Comparison of ENCODE assay signal across 10 cellular contexts in genomic region chr7:45978731-45979211, GRCh38. TPM values are rescaled to one million over a fixed set of nuclear protein-coding genes. Genes with fewer than 3 reads are reported as not detected.
A peak's percentile ranks its signal among the peaks of the same experiment; 100 is the strongest.
DNase-seq lines count a peak whose midpoint lies in the region; ATAC-seq and TF ChIP-seq lines count a peak whose summit lies in the region.
"Had no signal": no experiment of that assay in that cellular context is flagged by ENCODE, and none has a peak within 500 bp of the region (broad histone marks: within the 10 kb centered on the region; RNA-seq: fewer than 3 reads in every experiment).

No MANE protein-coding gene starts in this region.

- no peaks in the 10 kb centered on the region for H3K79me2 ChIP-seq in H9 (ENCODE audit: insufficient read depth, low read length)

- H3K27me3 Mint-ChIP-seq in H9 (ENCODE audit: low read depth) = peaks cover 10% of the 10 kb centered on the region

- peak overlapping the region in 2 of 3 experiments; percentile 27 to 87; a peak in 2 of 7 replicates for H3K27ac Mint-ChIP-seq in H9
- H3K27ac Mint-ChIP-seq: CD14-positive monocyte had no signal

- H3K18ac ChIP-seq in H9 (ENCODE audit: insufficient read length, low read depth, low read length) (no peak overlapping the region), mesenchymal stem cell (ENCODE audit: low read depth in 1 of 2, low read length in 2 of 2) (peak overlapping the region; percentile 63 to 88)

- TF ChIP-seq POLR2A in breast epithelium (IDR thresholded peaks at IDR 0.05) (no peak), tibial nerve (IDR thresholded peaks at IDR 0.05) (no peak)

- H3K56ac ChIP-seq in H9 (ENCODE audit: insufficient read length, low read depth, low read length) = no peak overlapping the region

- H3K4me3 ChIP-seq in breast epithelium = peak overlapping the region in 1 of 3 donors; percentile 2
- H3K4me3 ChIP-seq in mesenchymal stem cell (ENCODE audit: insufficient read depth in 1 of 2, low read depth in 1 of 2, low read length in 2 of 2) = peak overlapping the region in 1 of 2 experiments; percentile 20
- no peak overlapping the region for H3K4me3 ChIP-seq in tibial nerve

- H2AFZ ChIP-seq in H9 (ENCODE audit: low read length) = no peak overlapping the region
- no peak overlapping the region for H2AFZ ChIP-seq in mesenchymal stem cell (ENCODE audit: low read depth, low read length)

- H4K8ac ChIP-seq in H9 (replicated peaks; ENCODE audit: insufficient read length, low read depth, low read length) (no peak overlapping the region), mesenchymal stem cell (ENCODE audit: low read length) (peak overlapping the region; percentile 45)

- peaks cover 9 to 23% of the 10 kb centered on the region in 2 experiments for H3K4me1 Mint-ChIP-seq in H9
- H3K4me1 Mint-ChIP-seq: CD14-positive monocyte had no signal

- no peak overlapping the region for H2BK20ac ChIP-seq in H9 (ENCODE audit: low read depth, low read length, poor library complexity, severe bottlenecking)

- H2BK120ac ChIP-seq in H9 (ENCODE audit: low read depth, low read length, poor library complexity, severe bottlenecking) = no peak overlapping the region
- H2BK120ac ChIP-seq in mesenchymal stem cell (ENCODE audit: low read depth, low read length) = peak overlapping the region; percentile 29

- H3T11ph ChIP-seq in H9 (ENCODE audit: low read length) = no peak overlapping the region

- H4K20me1 ChIP-seq in H9 (ENCODE audit: control insufficient read depth, insufficient read depth, insufficient read length) = no peaks in the 10 kb centered on the region

- TF ChIP-seq CTCF in 22Rv1 (IDR thresholded peaks at IDR 0.05) = no peak
- no peak for TF ChIP-seq CTCF in H9 (conservative IDR thresholded peaks at IDR 0.05)
- TF ChIP-seq CTCF in breast epithelium (IDR thresholded peaks at IDR 0.05) = no peak
- TF ChIP-seq CTCF in tibial nerve (IDR thresholded peaks at IDR 0.05) = no peak

- H3K27me3 ChIP-seq in H9 (ENCODE audit: insufficient read depth, low read length) (no peaks in the 10 kb centered on the region), breast epithelium (no peaks in the 10 kb centered on the region), mesenchymal stem cell (ENCODE audit: control insufficient read depth in 1 of 2, insufficient read depth in 1 of 2, low read length in 2 of 2) (no peaks in the 10 kb centered on the region), tibial nerve (no peaks in the 10 kb centered on the region)

- H3K4ac ChIP-seq in H9 (ENCODE audit: low read depth, low read length) (no peak overlapping the region), mesenchymal stem cell (ENCODE audit: low read depth in 1 of 2, low read length in 2 of 2) (peak overlapping the region in 1 of 2 experiments; percentile 72)

- no peaks in the 10 kb centered on the region for H3K79me1 ChIP-seq in H9 (ENCODE audit: insufficient read depth, low read depth, low read length, poor library complexity, severe bottlenecking)
- H3K79me1 ChIP-seq in mesenchymal stem cell (replicated peaks; ENCODE audit: low read length, poor library complexity, severe bottlenecking) = no peaks in the 10 kb centered on the region

- no peak overlapping the region for H4K5ac ChIP-seq in H9 (ENCODE audit: insufficient read length, low read depth, low read length)

- no peaks in the 10 kb centered on the region for H3K36me3 ChIP-seq in breast epithelium
- no peaks in the 10 kb centered on the region for H3K36me3 ChIP-seq in mesenchymal stem cell (ENCODE audit: control insufficient read depth in 1 of 2, insufficient read depth in 2 of 2, low read depth in 1 of 2, low read length in 2 of 2)
- no peaks in the 10 kb centered on the region for H3K36me3 ChIP-seq in tibial nerve

- H2BK12ac ChIP-seq in H9 (ENCODE audit: insufficient read length, low read depth, low read length) (no peak overlapping the region), mesenchymal stem cell (ENCODE audit: low read length in 2 of 2) (peak overlapping the region; percentile 93)

- peak overlapping the region; percentile 45 for H3K27ac ChIP-seq in 22Rv1
- no peak overlapping the region for H3K27ac ChIP-seq in H9 (ENCODE audit: insufficient read length, low read depth, low read length)
- H3K27ac ChIP-seq in breast epithelium = peak overlapping the region; percentile 88 to 92
- peak overlapping the region; percentile 95 for H3K27ac ChIP-seq in mesenchymal stem cell (ENCODE audit: low read length, poor library complexity, severe bottlenecking)
- no peak overlapping the region for H3K27ac ChIP-seq in tibial nerve

- DNase-seq in H9 (no peak), breast epithelium (ENCODE audit: low spot score in 2 of 2) (no peak), mesenchymal stem cell (no peak), tibial nerve (ENCODE audit: low spot score in 2 of 2) (no peak), NCI-H1092 (lab: John Stamatoyannopoulos, UW) (no peak)
- no peak for DNase-seq in central memory CD4-positive, alpha-beta T cell
- DNase-seq: activated CD4-positive, CD25-positive, alpha-beta regulatory T cell treated with anti-CD3 and anti-CD28 coated beads, Interleukin-2, amount 50 U/mL, for 72 hours had no signal

- H3K4me1 ChIP-seq in H9 (ENCODE audit: insufficient read depth, low read length) (no peaks in the 10 kb centered on the region; the same call in 1 of the 2 replicates), breast epithelium (peaks cover 7 to 13% of the 10 kb centered on the region in 2 donors), mesenchymal stem cell (ENCODE audit: control insufficient read depth, insufficient read depth, low read depth, low read length) (peaks cover 28% of the 10 kb centered on the region), tibial nerve (peaks cover 0 to 26% (median 0%) of the 10 kb centered on the region in 4 donors)

- H3K14ac ChIP-seq in H9 (ENCODE audit: insufficient read depth, low read length) (no peak overlapping the region), mesenchymal stem cell (ENCODE audit: low read length in 2 of 2) (no peak overlapping the region)

- H3K4me3 Mint-ChIP-seq in H9 = no peak overlapping the region
- H3K4me3 Mint-ChIP-seq: CD14-positive monocyte had no signal

- intact Hi-C loops in breast epithelium (cut with DNase I; ENCODE audit: low total_unique reads) = no loop called here

- ATAC-seq in HG03196 (IDR thresholded peaks at IDR 0.05; ENCODE audit: unreplicated experiment) = no peak

- H3K4me2 ChIP-seq in H9 (ENCODE audit: insufficient read depth, insufficient read length, low read length) (no peak overlapping the region), mesenchymal stem cell (ENCODE audit: low read length, poor library complexity, severe bottlenecking) (peak overlapping the region; percentile 12)

- TF ChIP-seq EP300 in tibial nerve (IDR thresholded peaks at IDR 0.05) = no peak

- no peak overlapping the region for H4K91ac ChIP-seq in H9 (ENCODE audit: insufficient read length, low read depth, low read length)
- H4K91ac ChIP-seq in mesenchymal stem cell (ENCODE audit: low read length) = peak overlapping the region; percentile 83

- H2BK5ac ChIP-seq in H9 (ENCODE audit: insufficient read length, low read length) = no peak overlapping the region
- H2BK5ac ChIP-seq in mesenchymal stem cell (ENCODE audit: low read depth, low read length, poor library complexity, severe bottlenecking) = peak overlapping the region; percentile 71

- peaks cover 6 to 12% of the 10 kb centered on the region in 2 experiments for H3K9me3 Mint-ChIP-seq in H9

- no CpG with 5 or more reads among the region's 2 CpGs for WGBS in H9 (ENCODE audit: extremely low coverage, insufficient read length, low lambda C conversion rate)
- 25% methylated on average over 2 of the region's 2 CpGs for WGBS in mesenchymal stem cell
- WGBS in tibial nerve, 2 donors = 26 to 35% methylated on average over 2 of the region's 2 CpGs

- H2BK15ac ChIP-seq in H9 (ENCODE audit: low read depth, low read length) (no peak overlapping the region), mesenchymal stem cell (ENCODE audit: low read depth, poor library complexity, severe bottlenecking) (no peak overlapping the region)

- H2AK5ac ChIP-seq in H9 (ENCODE audit: insufficient read length, low read length) (no peak overlapping the region), mesenchymal stem cell (ENCODE audit: low read length, severe bottlenecking) (peak overlapping the region; percentile 93)

- no peak overlapping the region for H3K9ac ChIP-seq in H9 (ENCODE audit: extremely low read depth, insufficient read length, low read length)
- H3K9ac ChIP-seq in mesenchymal stem cell (ENCODE audit: low read length) = peak overlapping the region; percentile 80

- H3K9me3 ChIP-seq in H9 (ENCODE audit: control insufficient read depth, low read depth, low read length) = no peaks in the 10 kb centered on the region
- H3K9me3 ChIP-seq in breast epithelium = peaks cover 0 to 2% of the 10 kb centered on the region in 2 donors
- H3K9me3 ChIP-seq in mesenchymal stem cell (ENCODE audit: control insufficient read depth, low read length) = peaks cover 5% of the 10 kb centered on the region
- H3K9me3 ChIP-seq in tibial nerve = peaks cover 0 to 6% (median 0%) of the 10 kb centered on the region in 4 donors

- H3K23me2 ChIP-seq in H9 (ENCODE audit: insufficient read length, low read depth, low read length, poor library complexity, severe bottlenecking) = no peaks in the 10 kb centered on the region

- H3K23ac ChIP-seq in H9 (ENCODE audit: insufficient read length, low read depth, low read length) = no peak overlapping the region
- no peak overlapping the region for H3K23ac ChIP-seq in mesenchymal stem cell (ENCODE audit: low read length in 2 of 2)

- H3K36me3 Mint-ChIP-seq in H9 (ENCODE audit: insufficient read depth in 1 of 3, low read depth in 3 of 3) = peaks cover 5 to 10% (median 7%) of the 10 kb centered on the region in 3 experiments; a peak in 6 of 7 replicates
- H3K36me3 Mint-ChIP-seq: CD14-positive monocyte had no signal

RNA-seq across cellular contexts. Expression of gene IGFBP3, which starts 57.7 kb away (rescaled TPM):
- 10.0 TPM in 2 replicates for total RNA-seq in H9 (2021)
- 100 to 1,000 TPM; 159 to 708 (median 163) TPM for total RNA-seq in breast epithelium
- polyA plus RNA-seq in mesenchymal stem cell (2013, experiment 1 of 2) = 947 TPM
- polyA plus RNA-seq in mesenchymal stem cell (2013, experiment 2 of 2) = 926 TPM
- 100 to 1,000 TPM; 145 to 377 (median 257) TPM for total RNA-seq in tibial nerve

Comparison
In these comparisons a context has a peak if more than half of its experiments do, and no peak if none do; other contexts are left out.
1. H3K27ac ChIP-seq: peak in 22Rv1 (single experiment), breast epithelium (2 of 2) and mesenchymal stem cell (single experiment); none in H9 (single experiment) and tibial nerve (0 of 4).
2. RNA of gene IGFBP3, which starts 57.7 kb away (total RNA-seq): 145 to 377 TPM in tibial nerve and 159 to 708 TPM in breast epithelium; 10.0 TPM in H9; every median in the first group is over 10 times any median in the second.